In genomic region chr17:2395258-2396170, GRCh38 we compare ENCODE assay signal across 8 cellular contexts. TPM values are rescaled to one million over a fixed set of nuclear protein-coding genes. Genes with fewer than 3 reads are reported as not detected.
DNase-seq lines count a peak whose midpoint lies in the region; ATAC-seq, FAIRE-seq and TF ChIP-seq lines count a peak whose summit lies in the region.

No MANE protein-coding gene starts in this region.

- H3K4me3 ChIP-seq in keratinocyte (ENCODE audit: control insufficient read depth in 2 of 3, extremely low read depth in 1 of 3, insufficient read depth in 2 of 3, low read depth in 1 of 3, low read length in 3 of 3), result no peak overlapping the region

- H3K9me1 ChIP-seq in keratinocyte (ENCODE audit: control insufficient read depth, extremely low read depth, insufficient read depth, low read length), result no peaks in the 10 kb centered on the region

- H3K79me2 ChIP-seq in keratinocyte (ENCODE audit: control insufficient read depth, insufficient read depth, low read length), result peaks cover 35% of the 10 kb centered on the region

- no peaks in the 10 kb centered on the region for H4K20me1 ChIP-seq in keratinocyte (ENCODE audit: control insufficient read depth, extremely low read depth, insufficient read depth, low read length)

- H2AFZ ChIP-seq in keratinocyte (ENCODE audit: control insufficient read depth, low read length), result no peak overlapping the region

- H3K36me3 ChIP-seq in keratinocyte (ENCODE audit: control insufficient read depth in 2 of 2, extremely low read depth in 1 of 2, insufficient read depth in 2 of 2, low read length in 2 of 2), result peaks cover 0 to 3% of the 10 kb centered on the region in 2 experiments

- H3K4me2 ChIP-seq in keratinocyte (ENCODE audit: control insufficient read depth, extremely low read depth, insufficient read depth, low read depth, low read length), result peak overlapping the region; percentile 69

- CTCF ChIA-PET in activated naive CD4-positive, alpha-beta T cell treated with anti-CD3 and anti-CD28 coated beads for 36 hours (lab: Charles Lee), result no interaction called here

- FAIRE-seq in keratinocyte (lab: Jason Lieb, UNC), result no peak

- no peak for DNase-seq in activated naive CD4-positive, alpha-beta T cell treated with anti-CD3 and anti-CD28 coated beads for 36 hours
- no peak for DNase-seq in activated naive CD4-positive, alpha-beta T cell treated with Interleukin-2 at 50 U/mL for 16 hours
- DNase-seq in keratinocyte (ENCODE audit: low read depth, low spot score) (no peak), OCI-M2 (lab: John Stamatoyannopoulos, UW; ENCODE audit: unreplicated experiment) (no peak), GM20000 (ENCODE audit: low spot score) (no peak)

- TF ChIP-seq CTCF in keratinocyte (optimal IDR thresholded peaks at IDR 0.05 in 1 of 3, IDR thresholded peaks at IDR 0.05 in 1 of 3, conservative IDR thresholded peaks at IDR 0.05 in 1 of 3; ENCODE audit: extremely low read depth in 1 of 3, insufficient read depth in 2 of 3, low read length in 3 of 3) (peak in 1 of 3 experiments; percentile 13), GM20000 (IDR thresholded peaks at IDR 0.05; ENCODE audit: extremely low read depth, missing control alignments) (no peak)

- peak overlapping the region; percentile 59 for H3K9ac ChIP-seq in keratinocyte (ENCODE audit: control insufficient read depth, extremely low read depth, insufficient read depth, low read length)

- no peaks in the 10 kb centered on the region for H3K27me3 Mint-ChIP-seq in activated naive CD4-positive, alpha-beta T cell treated with anti-CD3 and anti-CD28 coated beads for 36 hours (ENCODE audit: low read depth)

- peaks cover 3% of the 10 kb centered on the region for H3K36me3 Mint-ChIP-seq in activated naive CD4-positive, alpha-beta T cell treated with anti-CD3 and anti-CD28 coated beads for 36 hours (ENCODE audit: low read depth)

- H3K9me3 ChIP-seq in keratinocyte (ENCODE audit: control insufficient read depth, low read depth, low read length), result no peaks in the 10 kb centered on the region

- H3K4me1 ChIP-seq in keratinocyte (ENCODE audit: control insufficient read depth, extremely low read depth, insufficient read depth, low read length), result peaks cover 38% of the 10 kb centered on the region

- H3K27me3 ChIP-seq in keratinocyte (ENCODE audit: control insufficient read depth, extremely low read depth, insufficient read depth, low read length), result no peaks in the 10 kb centered on the region

- ATAC-seq in GM19455 (IDR thresholded peaks at IDR 0.05; ENCODE audit: unreplicated experiment), result no peak

- H3K4me3 Mint-ChIP-seq in activated naive CD4-positive, alpha-beta T cell treated with anti-CD3 and anti-CD28 coated beads for 36 hours, result peak overlapping the region; percentile 62

- no peaks in the 10 kb centered on the region for H3K9me3 Mint-ChIP-seq in activated naive CD4-positive, alpha-beta T cell treated with anti-CD3 and anti-CD28 coated beads for 36 hours

- peak overlapping the region; percentile 63 for H3K27ac Mint-ChIP-seq in activated naive CD4-positive, alpha-beta T cell treated with anti-CD3 and anti-CD28 coated beads for 36 hours

- intact Hi-C loops in activated naive CD4-positive, alpha-beta T cell treated with anti-CD3 and anti-CD28 coated beads for 36 hours (cut with micrococcal nuclease), result loop anchor here (10.0 kb wide), 1 partner anchor 1749 kb away; the partner anchor contains the start of genes CYB5D2 and ZZEF1

- H3K4me1 Mint-ChIP-seq in activated naive CD4-positive, alpha-beta T cell treated with anti-CD3 and anti-CD28 coated beads for 36 hours (ENCODE audit: low read depth), result peaks cover 57% of the 10 kb centered on the region

- H3K27ac ChIP-seq in adipose tissue (ENCODE audit: low read depth, low read length), result peak overlapping the region; percentile 68
- H3K27ac ChIP-seq in keratinocyte (ENCODE audit: control insufficient read depth, insufficient read depth, low read length), result peak overlapping the region; percentile 78
- peak overlapping the region; percentile 97 for H3K27ac ChIP-seq in temporal lobe (ENCODE audit: low read depth, low read length)

- WGBS in adipose tissue, 3 donors, result 71 to 77% (median 73%) methylated on average over 24 to 28 of the region's 28 CpGs

- dilution Hi-C loops in keratinocyte (cut with MboI; ENCODE audit: extremely low pct_ligation_motif_present, low sequenced_read_pairs), result no loop called here

RNA-seq across cellular contexts. Expression of gene MNT, which starts 5.3 kb away (rescaled TPM):
- total RNA-seq in activated naive CD4-positive, alpha-beta T cell treated with anti-CD3 and anti-CD28 coated beads for 36 hours, result 10 to 100 TPM; 13.1 to 17.0 TPM
- polyA plus RNA-seq in adipose tissue (10 to 100 TPM in 2 of 3 donors, 1 to 10 TPM in 1; 4.9 to 23.7 (median 23.1) TPM), keratinocyte (2.0 to 3.6 TPM (median 2.3 TPM) in 3 replicates)
- polyA plus RNA-seq in keratinocyte (2011; ENCODE audit: low read depth), result 12.9 TPM
- 1.3 and 2.4 TPM in 2 replicates for polyA plus RNA-seq in keratinocyte (2011; cell fraction: cytosol; rRNA removed)
- 12.2 and 20.7 TPM in 2 replicates for polyA plus RNA-seq in keratinocyte (2011; cell fraction: nucleus; rRNA removed)
- 10.4 and 16.5 TPM in 2 replicates for polyA plus RNA-seq in keratinocyte (2012; ENCODE audit: low replicate concordance)
- polyA minus RNA-seq in keratinocyte, result 3.8 to 8.5 TPM (median 4.9 TPM) in 3 replicates
- 10.0 TPM for polyA minus RNA-seq in keratinocyte (2011; cell fraction: cytosol; rRNA and poly(A)+ RNA removed)
- polyA minus RNA-seq in keratinocyte (2011; cell fraction: nucleus; rRNA and poly(A)+ RNA removed), result 7.6 and 10.6 TPM in 2 replicates
- 10.6 TPM for total RNA-seq in temporal lobe

RNA-seq across cellular contexts. Expression of gene SGSM2, which starts 58.2 kb away (rescaled TPM):
- 10 to 100 TPM; 20.3 to 22.0 TPM for total RNA-seq in activated naive CD4-positive, alpha-beta T cell treated with anti-CD3 and anti-CD28 coated beads for 36 hours
- polyA plus RNA-seq in adipose tissue, result 10 to 100 TPM; 22.0 to 72.3 (median 38.6) TPM
- polyA plus RNA-seq in keratinocyte, result 16.4 to 39.4 TPM (median 20.1 TPM) in 3 replicates
- 9.3 TPM for polyA plus RNA-seq in keratinocyte (2011; ENCODE audit: low read depth)
- 10.8 and 18.2 TPM in 2 replicates for polyA plus RNA-seq in keratinocyte (2011; cell fraction: cytosol; rRNA removed)
- 125 and 176 TPM in 2 replicates for polyA plus RNA-seq in keratinocyte (2011; cell fraction: nucleus; rRNA removed)
- polyA plus RNA-seq in keratinocyte (2012; ENCODE audit: low replicate concordance), result 15.7 and 19.4 TPM in 2 replicates
- 26.7 to 52.3 TPM (median 32.0 TPM) in 3 replicates for polyA minus RNA-seq in keratinocyte
- polyA minus RNA-seq in keratinocyte (2011; cell fraction: cytosol; rRNA and poly(A)+ RNA removed), result 22.4 TPM
- 24.4 and 27.1 TPM in 2 replicates for polyA minus RNA-seq in keratinocyte (2011; cell fraction: nucleus; rRNA and poly(A)+ RNA removed)
- total RNA-seq in temporal lobe, result 49.7 TPM

RNA-seq across cellular contexts. Expression of gene TSR1, which starts 59.3 kb away (rescaled TPM):
- 10 to 100 TPM; 51.1 to 51.5 TPM for total RNA-seq in activated naive CD4-positive, alpha-beta T cell treated with anti-CD3 and anti-CD28 coated beads for 36 hours
- polyA plus RNA-seq in adipose tissue (10 to 100 TPM in 2 of 3 donors, 1 to 10 TPM in 1; 9.8 to 28.5 (median 18.4) TPM), keratinocyte (12.2 to 24.7 TPM (median 17.1 TPM) in 3 replicates)
- 19.6 TPM for polyA plus RNA-seq in keratinocyte (2011; ENCODE audit: low read depth)
- 15.6 and 20.4 TPM in 2 replicates for polyA plus RNA-seq in keratinocyte (2011; cell fraction: cytosol; rRNA removed)
- 33.0 and 34.5 TPM in 2 replicates for polyA plus RNA-seq in keratinocyte (2011; cell fraction: nucleus; rRNA removed)
- polyA plus RNA-seq in keratinocyte (2012; ENCODE audit: low replicate concordance), result 25.0 and 39.6 TPM in 2 replicates
- polyA minus RNA-seq in keratinocyte, result 15.6 to 32.3 TPM (median 15.8 TPM) in 3 replicates
- 21.9 TPM for polyA minus RNA-seq in keratinocyte (2011; cell fraction: cytosol; rRNA and poly(A)+ RNA removed)
- polyA minus RNA-seq in keratinocyte (2011; cell fraction: nucleus; rRNA and poly(A)+ RNA removed), result 21.3 and 24.8 TPM in 2 replicates
- total RNA-seq in temporal lobe, result 28.0 TPM
